9 cellular contexts compared by ENCODE assay signal in the genomic region with DNA sequence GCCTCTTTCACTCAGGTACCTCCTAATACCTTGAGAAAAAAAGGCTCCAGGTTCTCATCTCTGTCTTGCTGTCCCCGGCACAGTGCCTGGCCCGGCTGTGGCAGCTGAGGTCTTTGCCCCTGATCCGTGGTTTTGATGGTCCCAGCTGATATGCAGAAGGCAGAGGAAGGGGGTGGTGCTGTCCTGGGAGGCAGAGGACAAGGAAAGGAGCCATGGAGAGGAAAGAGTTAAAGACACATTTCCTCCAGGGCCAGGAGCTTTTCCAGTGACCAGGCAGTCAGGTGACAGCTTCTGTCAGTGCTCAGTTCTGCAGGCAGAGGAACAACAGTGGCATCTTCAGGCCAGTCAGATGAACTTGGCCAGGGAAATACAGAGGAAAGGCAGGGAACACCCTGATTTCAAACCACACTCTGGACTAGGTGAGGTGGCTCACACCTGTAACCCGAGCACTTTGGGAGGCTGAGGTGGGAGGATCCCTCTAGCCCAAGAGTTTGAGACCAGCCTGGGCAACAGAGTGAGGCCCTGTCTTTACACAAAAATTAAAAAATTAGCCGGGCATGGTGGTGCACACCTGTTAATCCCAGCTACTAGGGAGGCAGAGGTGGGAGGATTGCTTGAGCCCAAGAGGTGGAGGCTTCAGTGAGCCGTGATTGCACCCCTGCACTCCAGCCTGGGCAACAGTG. TPM values are rescaled to one million over a fixed set of nuclear protein-coding genes. Genes with fewer than 3 reads are reported as not detected.
DNase-seq lines count a peak whose midpoint lies in the region; ATAC-seq, FAIRE-seq and TF ChIP-seq lines count a peak whose summit lies in the region.
"Had no signal": no experiment of that assay in that cellular context is flagged by ENCODE, and none has a peak within 500 bp of the region (broad histone marks: within the 10 kb centered on the region; RNA-seq: fewer than 3 reads in every experiment).

No MANE protein-coding gene starts in this region.

- ATAC-seq in A549 (peak; percentile 32 to 58; a peak in 5 of 6 replicates), left ventricle myocardium superior (no peak), GM18867 (IDR thresholded peaks at IDR 0.05; ENCODE audit: unreplicated experiment) (no peak)
- ATAC-seq: activated naive CD4-positive, alpha-beta T cell treated with anti-CD3 and anti-CD28 coated beads, Interleukin-2, amount 50 U/mL, for 72 hours had no signal

- H3K4me3 ChIP-seq in A549 = no peak overlapping the region
- H3K4me3 ChIP-seq in breast epithelium = no peak overlapping the region
- no peak overlapping the region for H3K4me3 ChIP-seq in sigmoid colon

- H3K4me2 ChIP-seq in A549 = no peak overlapping the region

- H3K36me3 ChIP-seq in breast epithelium (no peaks in the 10 kb centered on the region), sigmoid colon (no peaks in the 10 kb centered on the region)

- H3K4me1 ChIP-seq in A549 (peaks cover 12% of the 10 kb centered on the region; the same call in 2 of the 3 replicates), breast epithelium (peaks cover 4 to 6% of the 10 kb centered on the region in 2 donors), sigmoid colon (peaks cover 0 to 19% (median 15%) of the 10 kb centered on the region in 4 donors)

- H3K27me3 ChIP-seq in breast epithelium (no peaks in the 10 kb centered on the region), sigmoid colon (no peaks in the 10 kb centered on the region)

- H3K27ac ChIP-seq in A549 (peak overlapping the region in 1 of 2 experiments; percentile 17; a peak in 1 of 6 replicates), breast epithelium (no peak overlapping the region), sigmoid colon (no peak overlapping the region)

- TF ChIP-seq CTCF in A549 (IDR thresholded peaks at IDR 0.05) (peak; percentile 75), GM12874 (IDR thresholded peaks at IDR 0.05; ENCODE audit: insufficient read depth, low read depth, low read length) (peak; percentile 51), breast epithelium (IDR thresholded peaks at IDR 0.05) (peak in 2 of 3 donors; percentile 42 to 55), sigmoid colon (IDR thresholded peaks at IDR 0.05) (no peak)

- no peak for TF ChIP-seq POLR2A in A549 (IDR thresholded peaks at IDR 0.05; ENCODE audit: low read length)
- TF ChIP-seq POLR2A in breast epithelium (IDR thresholded peaks at IDR 0.05) = no peak
- no peak for TF ChIP-seq POLR2A in sigmoid colon (IDR thresholded peaks at IDR 0.05)

- CTCF ChIA-PET in A549 (lab: Yijun Ruan, JAX) = interaction anchor here (0.7 to 20.4 kb wide), 54 partner anchors 10 to 640 kb away, joined by 3 to 483 read pairs (median 4); a partner anchor contains a TSS

- no peak for FAIRE-seq in A549 (lab: Jason Lieb, UNC)

- TF ChIP-seq EP300 in A549 (IDR thresholded peaks at IDR 0.05) = no peak
- TF ChIP-seq EP300 in sigmoid colon (IDR thresholded peaks at IDR 0.05) = no peak

- WGBS in A549 (ENCODE audit: missing lambda C conversion rate) = 63% methylated on average over 6 of the region's 6 CpGs
- 66 to 82% methylated on average over 6 of the region's 6 CpGs for WGBS in sigmoid colon, 2 donors

- POLR2A ChIA-PET in A549 (lab: Yijun Ruan, JAX) = interaction anchor here (1.0 kb wide), 3 partner anchors 462 to 629 kb away, joined by 3 to 13 read pairs (median 4); no protein-coding TSS in a partner anchor

- DNase-seq in A549 (ENCODE audit: low read depth in 1 of 2, low spot score in 1 of 2) (peak; percentile 80 to 87), NCI-H510A (lab: John Stamatoyannopoulos, UW) (peak; percentile 19), breast epithelium (ENCODE audit: low spot score in 2 of 2) (no peak), mucosa of gallbladder (ENCODE audit: low spot score) (peak; percentile 48), sigmoid colon (no peak), left ventricle myocardium superior (no peak)

- H3K9me3 ChIP-seq in A549 = no peaks in the 10 kb centered on the region
- H3K9me3 ChIP-seq in breast epithelium = no peaks in the 10 kb centered on the region
- H3K9me3 ChIP-seq in sigmoid colon = no peaks in the 10 kb centered on the region

- intact Hi-C loops in breast epithelium (cut with DNase I; ENCODE audit: low total_unique reads) = loop anchor here (10.0 kb wide), 1 partner anchor 605 kb away; no protein-coding TSS in a partner anchor
- intact Hi-C loops in sigmoid colon (cut with DNase I) = loop anchor here (5.0 kb wide), 1 partner anchor 178 kb away; no protein-coding TSS in a partner anchor
- intact Hi-C loops in left ventricle myocardium superior (cut with micrococcal nuclease) = loop anchor here (10.0 kb wide), 1 partner anchor 465 kb away; no protein-coding TSS in a partner anchor

- TF ChIP-seq RAD21 in A549 (conservative IDR thresholded peaks at IDR 0.05 in 1 of 2, IDR thresholded peaks at IDR 0.05 in 1 of 2) = peak; percentile 87 to 93

TF ChIP-seq in A549, 52 proteins besides CTCF, POLR2A, EP300 and RAD21:
- TF ChIP-seq, protein P1, sequence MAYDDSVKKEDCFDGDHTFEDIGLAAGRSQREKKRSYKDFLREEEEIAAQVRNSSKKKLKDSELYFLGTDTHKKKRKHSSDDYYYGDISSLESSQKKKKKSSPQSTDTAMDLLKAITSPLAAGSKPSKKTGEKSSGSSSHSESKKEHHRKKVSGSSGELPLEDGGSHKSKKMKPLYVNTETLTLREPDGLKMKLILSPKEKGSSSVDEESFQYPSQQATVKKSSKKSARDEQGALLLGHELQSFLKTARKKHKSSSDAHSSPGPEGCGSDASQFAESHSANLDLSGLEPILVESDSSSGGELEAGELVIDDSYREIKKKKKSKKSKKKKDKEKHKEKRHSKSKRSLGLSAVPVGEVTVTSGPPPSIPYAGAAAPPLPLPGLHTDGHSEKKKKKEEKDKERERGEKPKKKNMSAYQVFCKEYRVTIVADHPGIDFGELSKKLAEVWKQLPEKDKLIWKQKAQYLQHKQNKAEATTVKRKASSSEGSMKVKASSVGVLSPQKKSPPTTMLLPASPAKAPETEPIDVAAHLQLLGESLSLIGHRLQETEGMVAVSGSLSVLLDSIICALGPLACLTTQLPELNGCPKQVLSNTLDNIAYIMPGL (CRISPR knock-in tag; IDR thresholded peaks at IDR 0.05; ENCODE audit: borderline replicate concordance) = no peak
- TF ChIP-seq MAZ (IDR thresholded peaks at IDR 0.05; ENCODE audit: borderline replicate concordance, low read depth, low read length) (no peak), RARB (CRISPR knock-in tag; IDR thresholded peaks at IDR 0.05) (no peak), SMC3 (IDR thresholded peaks at IDR 0.05) (peak; percentile 81), EHF (CRISPR knock-in tag; IDR thresholded peaks at IDR 0.05) (no peak), RCOR1 (IDR thresholded peaks at IDR 0.05; ENCODE audit: low read depth, low read length) (no peak), CHD2 (IDR thresholded peaks at IDR 0.05; ENCODE audit: low read length, partially characterized antibody) (no peak), RFX5 (IDR thresholded peaks at IDR 0.05) (no peak), TP53 (CRISPR knock-in tag; IDR thresholded peaks at IDR 0.05) (no peak), JUNB (IDR thresholded peaks at IDR 0.05) (no peak)
- TF ChIP-seq, protein P2, sequence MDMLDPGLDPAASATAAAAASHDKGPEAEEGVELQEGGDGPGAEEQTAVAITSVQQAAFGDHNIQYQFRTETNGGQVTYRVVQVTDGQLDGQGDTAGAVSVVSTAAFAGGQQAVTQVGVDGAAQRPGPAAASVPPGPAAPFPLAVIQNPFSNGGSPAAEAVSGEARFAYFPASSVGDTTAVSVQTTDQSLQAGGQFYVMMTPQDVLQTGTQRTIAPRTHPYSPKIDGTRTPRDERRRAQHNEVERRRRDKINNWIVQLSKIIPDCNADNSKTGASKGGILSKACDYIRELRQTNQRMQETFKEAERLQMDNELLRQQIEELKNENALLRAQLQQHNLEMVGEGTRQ (IDR thresholded peaks at IDR 0.05) = peak; percentile 71

RNA-seq across cellular contexts. Expression of a gene that starts 3.3 kb away (rescaled TPM):
- polyA plus RNA-seq in A549 (2011; rRNA removed) = 26.0 and 30.6 TPM in 2 replicates
- polyA plus RNA-seq in A549 (2012; cell fraction: cytosol; rRNA removed) = 21.0 and 22.6 TPM in 2 replicates
- polyA plus RNA-seq in A549 (2012; cell fraction: nucleus; rRNA removed) = 38.5 and 46.0 TPM in 2 replicates
- 19.5 to 22.1 TPM (median 21.7 TPM) in 3 replicates for polyA plus RNA-seq in A549 (2017; fragmentation: RNase III; extraction: RNeasy Plus Mini Kit Qiagen cat#74134 plus additional on column Dnase treatment)
- 49.8 and 51.7 TPM in 2 replicates for polyA minus RNA-seq in A549 (2011; rRNA and poly(A)+ RNA removed)
- 10 to 100 TPM; 22.9 to 40.3 (median 36.1) TPM for total RNA-seq in breast epithelium
- total RNA-seq in mucosa of gallbladder = 50.6 TPM
- 10 to 100 TPM; 18.5 to 33.5 (median 23.1) TPM for total RNA-seq in sigmoid colon
- 10 to 100 TPM; 17.5 to 19.2 (median 18.0) TPM for polyA plus RNA-seq in sigmoid colon
- 58.2 TPM for total RNA-seq in left ventricle myocardium superior

RNA-seq across cellular contexts. Expression of a gene that starts 24.7 kb away (rescaled TPM):
- polyA plus RNA-seq in A549 (2011; rRNA removed) (0.04 and 0.07 TPM in 2 replicates), A549 (2017; fragmentation: RNase III; extraction: RNeasy Plus Mini Kit Qiagen cat#74134 plus additional on column Dnase treatment) (0.04 to 0.13 TPM (median 0.04 TPM) in 3 replicates), sigmoid colon (under 1 TPM; 0.46 to 0.95 (median 0.60) TPM)
- 0.03 TPM in 2 replicates for polyA plus RNA-seq in A549 (2012; cell fraction: cytosol; rRNA removed)
- polyA plus RNA-seq in A549 (2012; cell fraction: nucleus; rRNA removed) = 0.01 and 0.04 TPM in 2 replicates
- polyA minus RNA-seq in A549 (2011; rRNA and poly(A)+ RNA removed) = 0.10 and 0.17 TPM in 2 replicates
- total RNA-seq in breast epithelium (1 to 10 TPM in 1 of 3 donors, under 1 TPM in 2; 0.64 to 3.6 (median 0.88) TPM), mucosa of gallbladder (0.14 TPM), sigmoid colon (under 1 TPM; under 0.01 to 0.54 (median 0.30) TPM), left ventricle myocardium superior (0.74 TPM)

Comparison
In these comparisons a context has a peak if more than half of its experiments do, and no peak if none do; other contexts are left out.
1. ATAC-seq: peak in A549 (2 of 2); none in left ventricle myocardium superior (single experiment) and GM18867 (single experiment).
2. DNase-seq: peak in A549 (2 of 2), NCI-H510A (single experiment) and mucosa of gallbladder (single experiment); none in breast epithelium (0 of 2), sigmoid colon (single experiment) and left ventricle myocardium superior (single experiment).
3. CTCF ChIP-seq: peak in A549 (single experiment), GM12874 (single experiment) and breast epithelium (2 of 3); none in sigmoid colon (0 of 4).